16 cellular contexts compared by ENCODE assay signal in the genomic region with DNA sequence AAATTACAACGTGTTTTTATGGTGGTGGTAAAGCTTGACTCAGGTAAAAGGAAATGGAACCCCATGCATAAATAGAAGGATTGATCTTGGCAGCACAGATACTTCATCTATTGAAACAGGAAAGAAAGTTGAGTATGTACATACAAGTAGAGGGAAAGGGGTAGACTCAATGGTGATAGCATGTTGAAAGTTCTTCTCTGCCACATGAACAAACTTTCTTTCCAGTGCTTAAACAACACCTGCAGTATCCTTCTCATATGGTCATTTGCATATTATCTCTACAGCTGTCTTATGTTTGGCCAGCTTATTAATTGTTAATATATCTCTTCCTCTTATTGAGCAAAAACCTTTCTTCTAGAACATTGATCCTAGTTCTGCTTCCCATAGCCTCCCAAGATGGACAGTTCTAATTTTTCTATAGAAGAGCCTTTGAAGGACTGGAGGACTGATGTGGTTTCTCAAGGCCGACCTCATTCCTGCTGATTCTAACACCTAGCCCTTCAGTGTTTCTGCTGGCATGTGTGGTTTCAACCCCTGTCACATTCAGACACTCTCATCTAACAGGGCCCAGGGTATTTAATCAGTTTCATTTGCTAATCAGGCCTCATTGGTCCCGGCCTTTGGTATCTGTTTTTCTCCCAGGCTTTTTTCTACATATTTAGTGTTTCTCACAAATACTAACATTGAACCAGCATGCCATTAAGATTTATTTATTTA.
DNase-seq lines count a peak whose midpoint lies in the region; ATAC-seq and TF ChIP-seq lines count a peak whose summit lies in the region.
"Had no signal": no experiment of that assay in that cellular context is flagged by ENCODE, and none has a peak within 500 bp of the region (broad histone marks: within the 10 kb centered on the region; RNA-seq: fewer than 3 reads in every experiment).

No MANE protein-coding gene starts in this region.

- no peak overlapping the region for H3K9ac ChIP-seq in KMS-11

- H3K27ac ChIP-seq in KMS-11: peak overlapping the region; percentile 3; the same call in 1 of the 2 replicates
- H3K27ac ChIP-seq: ascending aorta, pancreas had no signal

- H3K36me3 ChIP-seq in KMS-11 (ENCODE audit: insufficient read depth): no peaks in the 10 kb centered on the region
- H3K36me3 ChIP-seq: ascending aorta, HAP-1, pancreas had no signal

- peak overlapping the region; percentile 30; the same call in 1 of the 2 replicates for H3K4me2 ChIP-seq in KMS-11

- DNase-seq in DMS79 (lab: John Stamatoyannopoulos, UW): no peak
- DNase-seq in GDM1 (lab: John Stamatoyannopoulos, UW): no peak
- DNase-seq in pons (ENCODE audit: low spot score): no peak
- no peak for DNase-seq in stimulated activated CD4-positive, alpha-beta T cell treated with anti-CD3 and anti-CD28 coated beads, Interleukin-12 subunit alpha, Interleukin-12 subunit beta, amount 100 ng/mL, for 4 hours
- DNase-seq: activated CD4-positive, CD25-positive, alpha-beta regulatory T cell; activated CD8-positive, alpha-beta memory T cell treated with anti-CD3 and anti-CD28 coated beads, Interleukin-2, amount 10 ng/mL, durations not matched to agents 7 days and 5 days; activated gamma-delta T cell; CD4-positive, CD25-positive, alpha-beta regulatory T cell; NCI-H1092; pancreas had no signal

- no peak for TF ChIP-seq CTCF in KMS-11 (conservative IDR thresholded peaks at IDR 0.05; ENCODE audit: low read depth, low read length)

- peaks cover 28% of the 10 kb centered on the region for H3K4me1 ChIP-seq in KMS-11 (ENCODE audit: low read depth, poor library complexity, severe bottlenecking)
- H3K4me1 ChIP-seq: HAP-1, pancreas had no signal

- H4K20me1 ChIP-seq in KMS-11 (ENCODE audit: insufficient read depth): no peaks in the 10 kb centered on the region

- H3K4me3 ChIP-seq in KMS-11 (IDR thresholded peaks at IDR 0.05; ENCODE audit: insufficient read depth, low read depth, low read length): no peak overlapping the region
- H3K4me3 ChIP-seq: ascending aorta, HAP-1, pancreas had no signal

- no peak overlapping the region for H2AFZ ChIP-seq in KMS-11 (ENCODE audit: low read depth)

- H3K27me3 ChIP-seq in KMS-11 (ENCODE audit: insufficient read depth, low read depth): no peaks in the 10 kb centered on the region
- H3K27me3 ChIP-seq: ascending aorta, pancreas had no signal

- no peaks in the 10 kb centered on the region for H3K79me2 ChIP-seq in KMS-11 (ENCODE audit: insufficient read depth, low read depth)

- peak; percentile 85 for ATAC-seq in GM18511 (IDR thresholded peaks at IDR 0.05; ENCODE audit: unreplicated experiment)
- peak; percentile 61 for ATAC-seq in GM19468 (IDR thresholded peaks at IDR 0.05; ENCODE audit: extremely low read depth, unreplicated experiment)
- ATAC-seq in HG02938 (IDR thresholded peaks at IDR 0.05; ENCODE audit: unreplicated experiment): peak; percentile 69
- ATAC-seq: activated CD8-positive, alpha-beta memory T cell treated with anti-CD3 and anti-CD28 coated beads, Interleukin-2, amount 10 ng/mL, durations not matched to agents 7 days and 5 days; pancreas had no signal
